1 cellular context compared by ENCODE assay signal in genomic region chr9:129506892-129507291, GRCh38.
TF ChIP-seq lines count a peak whose summit lies in the region.

No MANE protein-coding gene starts in this region.

TF ChIP-seq in GM23338, 12 proteins besides CTCF, POLR2A, EP300 and RAD21 (continued from another document):
- TF ChIP-seq REST (IDR thresholded peaks at IDR 0.05; ENCODE audit: unreplicated experiment), result no peak
TF ChIP-seq in GM23338: peak in this region for 0.
